ENCODE assay signal across 8 cellular contexts in the genomic region with DNA sequence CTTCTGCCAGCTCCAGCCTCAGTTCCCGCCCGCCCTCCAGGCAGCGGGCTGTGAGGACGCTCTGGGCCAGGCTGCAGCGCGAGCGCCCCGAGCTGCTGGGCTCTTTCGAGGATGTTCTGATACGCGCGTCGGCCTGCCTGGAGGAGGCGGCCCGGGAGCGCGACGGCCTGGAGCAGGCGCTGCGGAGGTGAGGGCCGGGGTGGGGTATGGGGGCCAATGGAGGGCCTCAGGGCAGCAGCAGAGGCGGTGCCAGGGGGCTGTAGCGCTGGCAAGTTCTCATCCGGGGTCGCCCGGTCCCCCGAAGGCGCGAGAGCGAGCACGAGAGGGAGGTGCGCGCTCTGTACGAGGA. TPM values are rescaled to one million over a fixed set of nuclear protein-coding genes. Genes with fewer than 3 reads are reported as not detected.
DNase-seq lines count a peak whose midpoint lies in the region; ATAC-seq and TF ChIP-seq lines count a peak whose summit lies in the region.

No MANE protein-coding gene starts in this region.

- peak overlapping the region; percentile 86 for H3K9ac ChIP-seq in NT2/D1 (ENCODE audit: insufficient read length, low read depth)
- H3K9ac ChIP-seq in parathyroid adenoma, result no peak overlapping the region

- no peak for DNase-seq in Caco-2
- no peak for DNase-seq in NT2/D1 (ENCODE audit: low read depth, low spot score)
- DNase-seq in esophagus squamous epithelium (lab: John Stamatoyannopoulos, UW), result no peak
- no peak for DNase-seq in NCI-H2196 (lab: John Stamatoyannopoulos, UW; ENCODE audit: unreplicated experiment)
- no peak for DNase-seq in mucosa of descending colon
- DNase-seq in islet precursor cell, result no peak
- no peak for DNase-seq in SJCRH30

- H3K9me3 ChIP-seq in Caco-2 (no peaks in the 10 kb centered on the region), NT2/D1 (ENCODE audit: insufficient read depth, low read length) (no peaks in the 10 kb centered on the region), esophagus squamous epithelium (no peaks in the 10 kb centered on the region), parathyroid adenoma (ENCODE audit: control insufficient read depth, low read length) (no peaks in the 10 kb centered on the region), mucosa of descending colon (no peaks in the 10 kb centered on the region), SJCRH30 (replicated peaks) (no peaks in the 10 kb centered on the region)

- peak overlapping the region; percentile 79 for H3K4me3 Mint-ChIP-seq in Caco-2 (ENCODE audit: unreplicated experiment)

- no peaks in the 10 kb centered on the region for H3K27me3 Mint-ChIP-seq in Caco-2 (ENCODE audit: insufficient read depth, unreplicated experiment)

- POLR2A ChIA-PET in Caco-2 (lab: Charles Lee), result interaction anchor here (0.6 to 4.9 kb wide), 3 partner anchors 11 to 21 kb away, joined by 3 to 33 read pairs (median 8); a partner anchor contains a TSS

- H3K27me3 ChIP-seq in Caco-2 (replicated peaks; ENCODE audit: control insufficient read depth, insufficient read depth, low read length), result no peaks in the 10 kb centered on the region
- peaks cover 69% of the 10 kb centered on the region for H3K27me3 ChIP-seq in NT2/D1 (ENCODE audit: insufficient read depth, insufficient read length)
- peaks cover 0 to 77% (median 7%) of the 10 kb centered on the region in 4 donors for H3K27me3 ChIP-seq in esophagus squamous epithelium
- H3K27me3 ChIP-seq in parathyroid adenoma (ENCODE audit: control insufficient read depth, insufficient read depth, low read length), result no peaks in the 10 kb centered on the region
- no peaks in the 10 kb centered on the region for H3K27me3 ChIP-seq in SJCRH30

- H3K4me2 ChIP-seq in parathyroid adenoma (ENCODE audit: low read length), result peak overlapping the region; percentile 57

- H3K4me1 ChIP-seq in Caco-2 (peaks cover 54% of the 10 kb centered on the region), NT2/D1 (ENCODE audit: insufficient read depth, insufficient read length) (peaks cover 44% of the 10 kb centered on the region), esophagus squamous epithelium (peaks cover 69 to 98% (median 78%) of the 10 kb centered on the region in 3 donors), parathyroid adenoma (peaks cover 2% of the 10 kb centered on the region), mucosa of descending colon (ENCODE audit: low read depth) (peaks cover 67% of the 10 kb centered on the region), SJCRH30 (peaks cover 43% of the 10 kb centered on the region)

- TF ChIP-seq CTCF in Caco-2 (IDR thresholded peaks at IDR 0.05; ENCODE audit: insufficient read depth in 1 of 2, low read depth in 1 of 2, low read length in 1 of 2, severe bottlenecking in 1 of 2, unreplicated experiment in 1 of 2) (no peak), esophagus squamous epithelium (IDR thresholded peaks at IDR 0.05) (no peak), parathyroid adenoma (IDR thresholded peaks at IDR 0.05) (no peak), mucosa of descending colon (IDR thresholded peaks at IDR 0.05) (no peak)

- peaks cover 33% of the 10 kb centered on the region for H3K36me3 Mint-ChIP-seq in Caco-2 (ENCODE audit: insufficient read depth, unreplicated experiment)

- BruUV-seq in Caco-2 (replicated peaks; lab: Mats Ljungman, UMichigan), result no TSS peak

- H3K79me2 ChIP-seq in parathyroid adenoma, result no peaks in the 10 kb centered on the region

- 2% methylated on average over 10 of the region's 34 CpGs; no CpG with 5 or more reads in 1 of the 2 donors for WGBS in esophagus squamous epithelium, 2 donors

- no peak overlapping the region for H3K27ac Mint-ChIP-seq in Caco-2 (ENCODE audit: unreplicated experiment)

- H3K9me3 Mint-ChIP-seq in Caco-2 (ENCODE audit: unreplicated experiment), result no peaks in the 10 kb centered on the region

- H3K4me3 ChIP-seq in Caco-2 (ENCODE audit: low read depth, low read length) (peak overlapping the region; percentile 59), NT2/D1 (ENCODE audit: insufficient read length, low read depth) (peak overlapping the region; percentile 62), esophagus squamous epithelium (peak overlapping the region; percentile 1 to 62 (median 44)), parathyroid adenoma (ENCODE audit: low read depth, low read length) (peak overlapping the region; percentile 22), mucosa of descending colon (no peak overlapping the region), SJCRH30 (no peak overlapping the region)

- H2AFZ ChIP-seq in parathyroid adenoma, result peak overlapping the region; percentile 3

- CTCF ChIA-PET in Caco-2 (lab: Charles Lee), result interaction anchor here (1.9 to 2.4 kb wide), 2 partner anchors 8 to 10 kb away, joined by 4 to 10 read pairs; a partner anchor contains a TSS

- peak overlapping the region in 3 of 4 donors; percentile 65 to 80 (median 73) for H3K27ac ChIP-seq in esophagus squamous epithelium
- no peak overlapping the region for H3K27ac ChIP-seq in parathyroid adenoma
- no peak overlapping the region for H3K27ac ChIP-seq in SJCRH30

- intact Hi-C loops in Caco-2 (cut with micrococcal nuclease; ENCODE audit: unreplicated experiment) (no loop called here), esophagus squamous epithelium (cut with DNase I) (no loop called here), mucosa of descending colon (cut with DNase I, micrococcal nuclease) (no loop called here)

- ATAC-seq in mucosa of descending colon, result no peak

- H3K4me1 Mint-ChIP-seq in Caco-2 (ENCODE audit: low read depth, unreplicated experiment), result peaks cover 19% of the 10 kb centered on the region

- H3K36me3 ChIP-seq in Caco-2 (ENCODE audit: control insufficient read depth, insufficient read depth, low read length), result no peaks in the 10 kb centered on the region
- peaks cover 14% of the 10 kb centered on the region for H3K36me3 ChIP-seq in NT2/D1 (ENCODE audit: insufficient read depth, insufficient read length, low read length)
- peaks cover 0 to 12% (median 4%) of the 10 kb centered on the region in 3 donors for H3K36me3 ChIP-seq in esophagus squamous epithelium
- H3K36me3 ChIP-seq in parathyroid adenoma (ENCODE audit: control insufficient read depth, insufficient read depth, low read length), result no peaks in the 10 kb centered on the region
- no peaks in the 10 kb centered on the region for H3K36me3 ChIP-seq in mucosa of descending colon (ENCODE audit: low read depth)
- no peaks in the 10 kb centered on the region; the same call in 1 of the 2 replicates for H3K36me3 ChIP-seq in SJCRH30

- peak in 2 of 4 donors; percentile 11 to 43 for TF ChIP-seq POLR2A in esophagus squamous epithelium (IDR thresholded peaks at IDR 0.05)

RNA-seq across cellular contexts. Expression of a gene that starts 2.2 kb away (rescaled TPM):
- total RNA-seq in Caco-2 (2022) (15.4 and 16.3 TPM in 2 replicates), esophagus squamous epithelium (1 to 10 TPM in 3 of 4 donors, under 1 TPM in 1; 0.48 to 5.7 (median 3.5) TPM), mucosa of descending colon (100 to 1,000 TPM in 2 of 3 donors, 10 to 100 TPM in 1; 43.5 to 137 (median 129) TPM)
- total RNA-seq in SJCRH30 (2014; rRNA removed; shearing (Covaris generic)), result 1.6 and 1.9 TPM in 2 replicates

RNA-seq across cellular contexts. Expression of a gene that starts 2.8 kb away (rescaled TPM):
- 268 and 302 TPM in 2 replicates for total RNA-seq in Caco-2 (2022)
- 100 to 1,000 TPM in 1 of 4 donors, 10 to 100 TPM in 3; 87.6 to 118 (median 94.0) TPM for total RNA-seq in esophagus squamous epithelium
- total RNA-seq in mucosa of descending colon, result 100 to 1,000 TPM; 364 to 415 (median 378) TPM
- total RNA-seq in SJCRH30 (2014; rRNA removed; shearing (Covaris generic)), result 122 and 133 TPM in 2 replicates

RNA-seq across cellular contexts. Expression of a gene that starts 11.2 kb away (rescaled TPM):
- 84.7 and 93.6 TPM in 2 replicates for total RNA-seq in Caco-2 (2022)
- total RNA-seq in esophagus squamous epithelium, result 10 to 100 TPM; 14.2 to 42.7 (median 26.0) TPM
- 100 to 1,000 TPM; 138 to 253 (median 167) TPM for total RNA-seq in mucosa of descending colon
- 16.5 and 19.6 TPM in 2 replicates for total RNA-seq in SJCRH30 (2014; rRNA removed; shearing (Covaris generic))

RNA-seq across cellular contexts. Expression of a gene that starts 12.4 kb away (rescaled TPM):
- total RNA-seq in Caco-2 (2022), result 139 and 141 TPM in 2 replicates
- 10 to 100 TPM; 45.6 to 90.3 (median 64.7) TPM for total RNA-seq in esophagus squamous epithelium
- total RNA-seq in mucosa of descending colon, result 10 to 100 TPM; 67.1 to 86.8 (median 82.1) TPM
- total RNA-seq in SJCRH30 (2014; rRNA removed; shearing (Covaris generic)), result 292 and 344 TPM in 2 replicates

RNA-seq across cellular contexts. Expression of a gene that starts 12.7 kb away (rescaled TPM):
- total RNA-seq in Caco-2 (2022) (84.5 and 95.9 TPM in 2 replicates), esophagus squamous epithelium (10 to 100 TPM in 3 of 4 donors, 1 to 10 TPM in 1; 6.8 to 59.7 (median 19.0) TPM), mucosa of descending colon (10 to 100 TPM in 2 of 3 donors, 1 to 10 TPM in 1; 9.2 to 42.4 (median 24.7) TPM)
- 26.0 and 26.9 TPM in 2 replicates for total RNA-seq in SJCRH30 (2014; rRNA removed; shearing (Covaris generic))

Comparison
In these comparisons a context has a peak if more than half of its experiments do, and no peak if none do; other contexts are left out.
1. H3K4me3 ChIP-seq: peak in Caco-2 (single experiment), NT2/D1 (single experiment), esophagus squamous epithelium (4 of 4) and parathyroid adenoma (single experiment); none in mucosa of descending colon (single experiment) and SJCRH30 (single experiment).
2. H3K27ac ChIP-seq: peak in esophagus squamous epithelium (3 of 4); none in parathyroid adenoma (single experiment) and SJCRH30 (single experiment).